ENCODE assay signal across 33 cellular contexts in the genomic region with DNA sequence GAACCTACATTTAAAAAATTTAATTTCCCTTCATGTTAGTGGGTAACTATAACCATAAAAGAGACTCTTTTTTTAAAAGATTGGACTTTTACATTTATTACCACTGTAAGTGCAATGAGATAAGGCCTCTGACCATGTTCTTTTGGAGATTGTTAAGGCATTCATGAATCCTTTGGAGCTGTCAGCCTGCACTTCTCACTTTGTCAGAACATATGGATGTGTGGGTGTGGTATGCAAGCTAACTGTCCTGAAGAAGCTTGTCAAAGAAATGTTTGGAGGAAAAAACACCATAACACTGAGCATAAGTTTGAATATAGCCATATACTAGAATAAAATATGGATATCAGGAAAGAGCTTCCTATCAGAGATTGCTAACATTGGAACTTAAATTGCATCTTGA.
"Had no signal": no experiment of that assay in that cellular context is flagged by ENCODE, and none has a peak within 500 bp of the region (broad histone marks: within the 10 kb centered on the region; RNA-seq: fewer than 3 reads in every experiment).

No MANE protein-coding gene starts in this region.

- H3K4me3 Mint-ChIP-seq: activated B cell treated with CpG ODN at 0.5 μM for 24 hours; activated CD4-positive, alpha-beta memory T cell treated with anti-CD3 and anti-CD28 coated beads for 36 hours; activated CD4-positive, alpha-beta T cell treated with anti-CD3 and anti-CD28 coated beads, Interleukin-2, amount 10 ng/mL, durations not matched to agents 24 days and 14 days; activated CD8-positive, alpha-beta T cell treated with anti-CD3 and anti-CD28 coated beads for 36 hours; activated naive CD4-positive, alpha-beta T cell treated with anti-CD3 and anti-CD28 coated beads for 36 hours; activated naive CD8-positive, alpha-beta T cell treated with anti-CD3 and anti-CD28 coated beads for 36 hours; activated T-cell treated with anti-CD3 and anti-CD28 coated beads, Interleukin-2, amount 50 U/mL, for 4 hours; activated T-cell treated with anti-CD3 and anti-CD28 coated beads, Interleukin-2, amount 50 U/mL, for 72 hours; activated T-helper 1 cell treated with anti-CD3 and anti-CD28 coated beads, Interleukin-12 subunit alpha, Interleukin-12 subunit beta, Interleukin-2, Interleukin-4 antibody, amounts not matched to agents 30 ng/mL and 10 ng/mL and 1 ng/mL, durations not matched to agents 14 hours and 24 hours and 36 hours; activated T-helper 17 cell treated with anti-CD3 and anti-CD28 coated beads, Interleukin-2, amount 50 U/mL, for 72 hours; T-cell; T-helper 17 cell had no signal

- H3K27me3 Mint-ChIP-seq: activated B cell treated with CpG ODN at 0.5 μM for 24 hours; activated CD4-positive, alpha-beta memory T cell treated with anti-CD3 and anti-CD28 coated beads for 36 hours; activated CD4-positive, alpha-beta T cell treated with anti-CD3 and anti-CD28 coated beads, Interleukin-2, amount 10 ng/mL, durations not matched to agents 24 days and 14 days; activated CD8-positive, alpha-beta T cell treated with anti-CD3 and anti-CD28 coated beads for 36 hours; activated naive CD8-positive, alpha-beta T cell treated with anti-CD3 and anti-CD28 coated beads for 36 hours; activated T-helper 17 cell treated with anti-CD3 and anti-CD28 coated beads, Interleukin-2, amount 50 U/mL, for 72 hours; T-cell; T-helper 17 cell had no signal

- H3K9me3 ChIP-seq: adrenal gland, body of pancreas, breast epithelium had no signal

- H3K27ac ChIP-seq: adrenal gland, body of pancreas, brain microvascular endothelial cell, breast epithelium, VCaP had no signal

- H3K4me1 ChIP-seq: adrenal gland, breast epithelium had no signal

- H3K27me3 ChIP-seq: adrenal gland, body of pancreas, brain microvascular endothelial cell, breast epithelium had no signal

- H3K4me1 Mint-ChIP-seq: activated B cell treated with CpG ODN at 0.5 μM for 24 hours; activated CD4-positive, alpha-beta T cell treated with anti-CD3 and anti-CD28 coated beads, Interleukin-2, amount 10 ng/mL, durations not matched to agents 24 days and 14 days; activated naive CD8-positive, alpha-beta T cell treated with anti-CD3 and anti-CD28 coated beads for 36 hours; activated T-helper 17 cell treated with anti-CD3 and anti-CD28 coated beads, Interleukin-2, amount 50 U/mL, for 72 hours; T-cell; T-helper 17 cell had no signal

- H3K4me3 ChIP-seq: adrenal gland, body of pancreas, breast epithelium had no signal

- DNase-seq: activated B cell treated with CpG ODN at 0.5 μM for 24 hours; activated CD4-positive, alpha-beta memory T cell treated with anti-CD3 and anti-CD28 coated beads for 36 hours; activated CD4-positive, alpha-beta T cell treated with anti-CD3 and anti-CD28 coated beads for 4 hours; activated CD4-positive, alpha-beta T cell treated with anti-CD3 and anti-CD28 coated beads, Interleukin-2, amount 10 ng/mL, durations not matched to agents 24 days and 14 days; activated CD4-positive, alpha-beta T cell treated with anti-CD3 and anti-CD28 coated beads, Interleukin-2, amount 50 U/mL, for 1 hour; activated CD4-positive, alpha-beta T cell treated with anti-CD3 and anti-CD28 coated beads, Interleukin-2, amount 50 U/mL, for 4 hours; activated CD4-positive, CD25-positive, alpha-beta regulatory T cell treated with anti-CD3 and anti-CD28 coated beads, Interleukin-2, amount 50 U/mL, for 72 hours; activated CD8-positive, alpha-beta memory T cell treated with anti-CD3 and anti-CD28 coated beads, Interleukin-2, amount 50 U/mL, for 4 hours; activated CD8-positive, alpha-beta T cell treated with anti-CD3 and anti-CD28 coated beads for 36 hours; activated effector memory CD4-positive, alpha-beta T cell treated with anti-CD3 and anti-CD28 coated beads, Interleukin-2, amount 50 U/mL, for 16 hours; activated gamma-delta T cell treated with Interleukin-2 at 50 U/mL for 16 hours; activated naive CD4-positive, alpha-beta T cell; activated naive CD4-positive, alpha-beta T cell treated with anti-CD3 and anti-CD28 coated beads for 36 hours; activated naive CD4-positive, alpha-beta T cell treated with anti-CD3 and anti-CD28 coated beads, Interleukin-2, amount 50 U/mL, for 16 hours; activated naive CD8-positive, alpha-beta T cell treated with anti-CD3 and anti-CD28 coated beads for 36 hours; activated T-cell treated with anti-CD3 and anti-CD28 coated beads for 4 hours; activated T-cell treated with anti-CD3 and anti-CD28 coated beads, Interleukin-2, amount 50 U/mL, for 1 hour; activated T-cell treated with anti-CD3 and anti-CD28 coated beads, Interleukin-2, amount 50 U/mL, for 4 hours; activated T-cell treated with anti-CD3 and anti-CD28 coated beads, Interleukin-2, amount 50 U/mL, for 72 hours; adrenal gland; amniotic stem cell; aorta; body of pancreas; brain microvascular endothelial cell; central memory CD4-positive, alpha-beta T cell; T-cell; T-helper 17 cell; T-helper 9 cell had no signal

- H3K36me3 Mint-ChIP-seq: activated CD4-positive, alpha-beta memory T cell treated with anti-CD3 and anti-CD28 coated beads for 36 hours; activated naive CD4-positive, alpha-beta T cell treated with anti-CD3 and anti-CD28 coated beads, Interleukin-2, amount 50 U/mL, for 72 hours; activated naive CD8-positive, alpha-beta T cell treated with anti-CD3 and anti-CD28 coated beads for 36 hours; T-cell had no signal

- H3K9me3 Mint-ChIP-seq: activated B cell treated with CpG ODN at 0.5 μM for 24 hours; activated CD4-positive, alpha-beta T cell treated with anti-CD3 and anti-CD28 coated beads, Interleukin-2, amount 10 ng/mL, durations not matched to agents 24 days and 14 days; activated naive CD4-positive, alpha-beta T cell treated with anti-CD3 and anti-CD28 coated beads for 36 hours; activated naive CD4-positive, alpha-beta T cell treated with anti-CD3 and anti-CD28 coated beads, Interleukin-2, amount 50 U/mL, for 72 hours; activated naive CD8-positive, alpha-beta T cell treated with anti-CD3 and anti-CD28 coated beads for 36 hours; activated T-cell treated with anti-CD3 and anti-CD28 coated beads, Interleukin-2, amount 50 U/mL, for 4 hours; activated T-helper 1 cell treated with anti-CD3 and anti-CD28 coated beads, Interleukin-12 subunit alpha, Interleukin-12 subunit beta, Interleukin-2, Interleukin-4 antibody, amounts not matched to agents 30 ng/mL and 10 ng/mL and 1 ng/mL, durations not matched to agents 14 hours and 24 hours and 36 hours had no signal

- H3K36me3 ChIP-seq: adrenal gland, brain microvascular endothelial cell, breast epithelium had no signal

- H3K27ac Mint-ChIP-seq: activated B cell treated with CpG ODN at 0.5 μM for 24 hours; activated CD4-positive, alpha-beta memory T cell treated with anti-CD3 and anti-CD28 coated beads for 36 hours; activated CD4-positive, alpha-beta T cell treated with anti-CD3 and anti-CD28 coated beads, Interleukin-2, amount 10 ng/mL, durations not matched to agents 24 days and 14 days; activated CD8-positive, alpha-beta T cell treated with anti-CD3 and anti-CD28 coated beads for 36 hours; activated naive CD4-positive, alpha-beta T cell treated with anti-CD3 and anti-CD28 coated beads for 36 hours; activated naive CD4-positive, alpha-beta T cell treated with anti-CD3 and anti-CD28 coated beads, Interleukin-2, amount 50 U/mL, for 72 hours; activated naive CD8-positive, alpha-beta T cell treated with anti-CD3 and anti-CD28 coated beads for 36 hours; activated T-cell treated with anti-CD3 and anti-CD28 coated beads, Interleukin-2, amount 50 U/mL, for 72 hours; activated T-helper 1 cell treated with anti-CD3 and anti-CD28 coated beads, Interleukin-12 subunit alpha, Interleukin-12 subunit beta, Interleukin-2, Interleukin-4 antibody, amounts not matched to agents 30 ng/mL and 10 ng/mL and 1 ng/mL, durations not matched to agents 14 hours and 24 hours and 36 hours; activated T-helper 17 cell treated with anti-CD3 and anti-CD28 coated beads, Interleukin-2, amount 50 U/mL, for 72 hours; T-cell; T-helper 17 cell had no signal
